8 cellular contexts compared by ENCODE assay signal in genomic region chr1:107056426-107057196, GRCh38. TPM values are rescaled to one million over a fixed set of nuclear protein-coding genes. Genes with fewer than 3 reads are reported as not detected.
DNase-seq lines count a peak whose midpoint lies in the region; ATAC-seq and TF ChIP-seq lines count a peak whose summit lies in the region.

Gene PRMT6, plus strand, starts transcription at chr1:107056674. Its CDS starts 42 bp downstream, at chr1:107056716.

- no peaks in the 10 kb centered on the region for H3K27me3 Mint-ChIP-seq in activated T-cell treated with anti-CD3 and anti-CD28 coated beads, Interleukin-2, amount 50 U/mL, for 24 hours

- 0 out of 2 replicates have a peak, but pooled peaks have one; percentile 4 for TF ChIP-seq CTCF in IMR-90 (conservative IDR thresholded peaks at IDR 0.05; ENCODE audit: low read depth, low read length)
- peak; percentile 16; the same call in 1 of the 2 replicates for TF ChIP-seq CTCF in PC-9 (conservative IDR thresholded peaks at IDR 0.05)

- H3K9me2 ChIP-seq in PC-9 (ENCODE audit: insufficient read depth): no peaks in the 10 kb centered on the region

- H2AK5ac ChIP-seq in IMR-90 (ENCODE audit: low read depth, low read length): peak within 1 kb of the TSS; percentile 44; the same call in 1 of the 2 replicates

- 0% methylated on average over 37 of the region's 73 CpGs; no CpG with 5 or more reads in 1 of the 2 experiments for WGBS in IMR-90 (ENCODE audit: extremely low coverage in 2 of 2, insufficient read length in 1 of 2), 2 experiments

- BruUV-seq in IMR-90 (replicated peaks; lab: Mats Ljungman, UMichigan): TSS peak; percentile 70
- BruUV-seq in PC-9 (replicated peaks; lab: Mats Ljungman, UMichigan): TSS peak; percentile 62

- no peaks in the 10 kb centered on the region for H3F3A ChIP-seq in PC-9 (ENCODE audit: insufficient read depth, low read depth)

- POLR2A ChIA-PET in IMR-90 (lab: Charles Lee; ENCODE audit: unreplicated experiment) (no interaction called here), PC-9 (lab: Charles Lee; ENCODE audit: unreplicated experiment) (interaction anchor here (0.6 kb wide), 1 partner anchor 123 kb away, joined by 3 read pairs; no protein-coding TSS in a partner anchor)

- no peak for TF ChIP-seq RAD21 in IMR-90 (IDR thresholded peaks at IDR 0.05; ENCODE audit: low read length)

- H3K27ac Mint-ChIP-seq in activated T-cell treated with anti-CD3 and anti-CD28 coated beads, Interleukin-2, amount 50 U/mL, for 24 hours: peak within 1 kb of the TSS; percentile 97

- H2AK9ac ChIP-seq in IMR-90 (replicated peaks; ENCODE audit: low read depth, low read length, poor library complexity): peak within 1 kb of the TSS; percentile 87

- no peaks in the 10 kb centered on the region for H3K9me1 ChIP-seq in IMR-90 (ENCODE audit: insufficient read depth, low read length)

- H3K4me1 Mint-ChIP-seq in activated T-cell treated with anti-CD3 and anti-CD28 coated beads, Interleukin-2, amount 50 U/mL, for 24 hours (ENCODE audit: low read depth): peaks cover 32% of the 10 kb centered on the region

- H3K23ac ChIP-seq in IMR-90 (ENCODE audit: low read depth, low read length): peak within 1 kb of the TSS; percentile 71

- H2BK20ac ChIP-seq in IMR-90 (ENCODE audit: low read depth, low read length): no peak within 1 kb of the TSS

- peaks cover 28% of the 10 kb centered on the region for H3K79me2 ChIP-seq in PC-9 (ENCODE audit: low read depth)

- H3K4me3 ChIP-seq in IMR-90 (ENCODE audit: insufficient read depth, low read depth, low read length) (peak within 1 kb of the TSS; percentile 81), PC-9 (peak within 1 kb of the TSS; percentile 84), muscle layer of duodenum (ENCODE audit: low read depth in 1 of 2, low read length in 2 of 2) (peak within 1 kb of the TSS; percentile 90 to 95)

- H3K27me3 ChIP-seq in IMR-90 (ENCODE audit: control insufficient read depth, insufficient read depth, low read length): no peaks in the 10 kb centered on the region
- H3K27me3 ChIP-seq in PC-9 (ENCODE audit: insufficient read depth, low read depth): no peaks in the 10 kb centered on the region
- no peaks in the 10 kb centered on the region for H3K27me3 ChIP-seq in muscle layer of duodenum (ENCODE audit: low read depth, low read length)

- no peak within 1 kb of the TSS for H2BK15ac ChIP-seq in IMR-90 (ENCODE audit: low read depth, low read length)

- H3K9me3 ChIP-seq in IMR-90 (ENCODE audit: control insufficient read depth, insufficient read depth, low read length) (no peaks in the 10 kb centered on the region), PC-9 (ENCODE audit: insufficient read depth, low read depth) (no peaks in the 10 kb centered on the region), muscle layer of duodenum (ENCODE audit: control insufficient read depth in 1 of 2, low read length in 2 of 2) (no peaks in the 10 kb centered on the region)

- H3K9me3 Mint-ChIP-seq in activated T-cell treated with anti-CD3 and anti-CD28 coated beads, Interleukin-2, amount 50 U/mL, for 24 hours: no peaks in the 10 kb centered on the region

- in situ Hi-C loops in IMR-90 (cut with MboI; ENCODE audit: low sequenced_read_pairs): no loop called here

- H3K4ac ChIP-seq in IMR-90 (ENCODE audit: low read depth, low read length): peak within 1 kb of the TSS; percentile 87

- H4K20me1 ChIP-seq in IMR-90 (ENCODE audit: insufficient read depth, low read length) (no peaks in the 10 kb centered on the region), PC-9 (ENCODE audit: insufficient read depth) (no peaks in the 10 kb centered on the region)

- peak within 1 kb of the TSS; percentile 95 for H3K9ac ChIP-seq in IMR-90 (ENCODE audit: low read depth, low read length)

- peak within 1 kb of the TSS; percentile 91 to 99 for H4K8ac ChIP-seq in IMR-90 (ENCODE audit: low read depth in 2 of 2, low read length in 2 of 2)

- H3K27ac ChIP-seq in IMR-90 (ENCODE audit: insufficient read depth, low read length) (peak within 1 kb of the TSS; percentile 76), PC-9 (peak within 1 kb of the TSS; percentile 17; the same call in 1 of the 2 replicates), muscle layer of duodenum (ENCODE audit: low read length) (peak within 1 kb of the TSS; percentile 79)

- peaks cover 61% of the 10 kb centered on the region for H3K36me3 Mint-ChIP-seq in activated T-cell treated with anti-CD3 and anti-CD28 coated beads, Interleukin-2, amount 50 U/mL, for 24 hours (ENCODE audit: low read depth)

- H3K4me1 ChIP-seq in IMR-90 (ENCODE audit: control insufficient read depth, insufficient read depth, low read length) (peaks cover 2% of the 10 kb centered on the region), PC-9 (replicated peaks; ENCODE audit: insufficient read depth) (peaks cover 12% of the 10 kb centered on the region), muscle layer of duodenum (ENCODE audit: control insufficient read depth in 1 of 2, insufficient read depth in 2 of 2, low read length in 2 of 2) (peaks cover 7 to 13% of the 10 kb centered on the region in 2 donors)

- intact Hi-C loops in IMR-90 (cut with micrococcal nuclease) (loop anchor here (2.0 kb wide), 1 partner anchor 84 kb away; the partner anchor contains the start of gene NTNG1), PC-9 (cut with micrococcal nuclease; ENCODE audit: unreplicated experiment) (no loop called here)

- H3K56ac ChIP-seq in IMR-90 (ENCODE audit: extremely low read depth, insufficient read depth, low read length): peak within 1 kb of the TSS; percentile 34; the same call in 1 of the 2 replicates

- peak within 1 kb of the TSS; percentile 94 for H3K4me3 Mint-ChIP-seq in activated T-cell treated with anti-CD3 and anti-CD28 coated beads, Interleukin-2, amount 50 U/mL, for 24 hours

- H3K4me2 ChIP-seq in IMR-90 (ENCODE audit: low read depth, low read length): peak within 1 kb of the TSS; percentile 90
- H3K4me2 ChIP-seq in PC-9: peak within 1 kb of the TSS; percentile 86

- CTCF ChIA-PET in IMR-90 (lab: Yijun Ruan, JAX): interaction anchor here (0.6 to 1.3 kb wide), 2 partner anchors 15 to 903 kb away, joined by 3 to 6 read pairs; no protein-coding TSS in a partner anchor
- CTCF ChIA-PET in PC-9 (lab: Charles Lee): interaction anchor here (0.9 kb wide), 1 partner anchor 40 kb away, joined by 3 read pairs; no protein-coding TSS in a partner anchor

- DNase-seq in DMS 273 treated with DMSO at 0.1 percent for 48 hours (lab: John Stamatoyannopoulos, UW): peak; percentile 53
- peak; percentile 70 for DNase-seq in IMR-90
- peak; percentile 61 to 65 for DNase-seq in PC-9
- DNase-seq in activated T-cell treated with anti-CD3 and anti-CD28 coated beads, Interleukin-2, amount 50 U/mL, for 24 hours: peak; percentile 89
- DNase-seq in stimulated activated CD8-positive, alpha-beta memory T cell treated with anti-CD3 and anti-CD28 coated beads, Interleukin-7, amount 100 ng/mL, for 24 hours (ENCODE audit: low read depth): peak; percentile 67

- H2AFZ ChIP-seq in IMR-90 (replicated peaks; ENCODE audit: low read length, poor library complexity) (peak within 1 kb of the TSS; percentile 91), PC-9 (peak within 1 kb of the TSS; percentile 99)

- H4K5ac ChIP-seq in IMR-90 (ENCODE audit: low read depth, low read length): peak within 1 kb of the TSS; percentile 100

- dilution Hi-C loops in IMR-90 (cut with HindIII; ENCODE audit: low sequenced_read_pairs, unreplicated experiment): no loop called here

- peaks cover 4 to 18% of the 10 kb centered on the region in 2 experiments; a peak in 2 of 4 replicates for H3K79me1 ChIP-seq in IMR-90 (ENCODE audit: low read depth in 1 of 2, low read length in 2 of 2)

- no peak for TF ChIP-seq POLR2A in IMR-90 (IDR thresholded peaks at IDR 0.05; ENCODE audit: low read depth, low read length)

- peak within 1 kb of the TSS; percentile 49 for H2BK120ac ChIP-seq in IMR-90 (ENCODE audit: low read depth, low read length)

- H3K14ac ChIP-seq in IMR-90 (replicated peaks; ENCODE audit: low read depth, low read length): peak within 1 kb of the TSS; percentile 81

- H3K18ac ChIP-seq in IMR-90 (ENCODE audit: low read depth, low read length): peak within 1 kb of the TSS; percentile 96

- peaks cover 2% of the 10 kb centered on the region; the same call in 1 of the 2 replicates for H3K36me3 ChIP-seq in IMR-90 (ENCODE audit: control insufficient read depth, insufficient read depth, low read length)
- H3K36me3 ChIP-seq in PC-9 (ENCODE audit: low read depth): 0 out of 2 replicates have a peak, but pooled peaks cover 4% of the 10 kb centered on the region
- peaks cover 0 to 4% of the 10 kb centered on the region in 2 donors for H3K36me3 ChIP-seq in muscle layer of duodenum (ENCODE audit: control insufficient read depth in 1 of 2, insufficient read depth in 2 of 2, low read length in 2 of 2)

- H4K91ac ChIP-seq in IMR-90 (ENCODE audit: insufficient read depth, low read depth, low read length): peak within 1 kb of the TSS; percentile 43; the same call in 1 of the 2 replicates

- H2BK5ac ChIP-seq in IMR-90 (ENCODE audit: low read depth, low read length, poor library complexity, severe bottlenecking): peak within 1 kb of the TSS; percentile 47

- ATAC-seq in GM21526 (IDR thresholded peaks at IDR 0.05; ENCODE audit: low FRiP score, unreplicated experiment) (peak; percentile 93), IMR-90 (ENCODE audit: low read depth) (peak; percentile 96), esophagus mucosa (peak; percentile 90)

TF ChIP-seq in IMR-90, 13 proteins besides CTCF, POLR2A, EP300 and RAD21 (continues in another document):
- TF ChIP-seq BHLHE40 (IDR thresholded peaks at IDR 0.05; ENCODE audit: low read depth, low read length) (no peak), CEBPB (IDR thresholded peaks at IDR 0.05; ENCODE audit: low read depth, low read length) (no peak), NFE2L2 (IDR thresholded peaks at IDR 0.05; ENCODE audit: low read depth, low read length) (no peak), FOS (IDR thresholded peaks at IDR 0.05; ENCODE audit: low read depth, low read length) (no peak), SMC3 (IDR thresholded peaks at IDR 0.05; ENCODE audit: low read depth, low read length) (no peak), USF2 (IDR thresholded peaks at IDR 0.05; ENCODE audit: low read depth, low read length) (no peak), MXI1 (IDR thresholded peaks at IDR 0.05; ENCODE audit: borderline replicate concordance, low read depth, low read length) (no peak), RFX5 (IDR thresholded peaks at IDR 0.05; ENCODE audit: low read depth, low read length) (no peak), MAZ (IDR thresholded peaks at IDR 0.05; ENCODE audit: borderline replicate concordance, low read depth, low read length) (no peak)

RNA-seq across cellular contexts. Expression of gene PRMT6, which starts in this region (rescaled TPM):
- total RNA-seq in IMR-90 (2012; rRNA removed): 15.4 and 17.2 TPM in 2 replicates
- polyA plus RNA-seq in IMR-90 (2012; rRNA removed): 12.5 and 12.6 TPM in 2 replicates
- polyA plus RNA-seq in IMR-90 (2012; cell fraction: cytosol; rRNA removed): 11.0 and 14.6 TPM in 2 replicates
- polyA plus RNA-seq in IMR-90 (2012; cell fraction: nucleus; rRNA removed; ENCODE audit: low replicate concordance): 2.3 and 3.4 TPM in 2 replicates
- 8.1 and 8.2 TPM in 2 replicates for total RNA-seq in PC-9 (2021)
- 9.0 TPM for total RNA-seq in esophagus mucosa

Comparison
In these comparisons a context has a peak if more than half of its experiments do, and no peak if none do; other contexts are left out.
1. Peak in every context shown above with its lines: DNase-seq, ATAC-seq, H3K4me3 ChIP-seq and H3K27ac ChIP-seq.
2. H3K27ac ChIP-seq: peak in every context shown above with its lines; median percentile 79 in muscle layer of duodenum; 76 in IMR-90; 17 in PC-9.